18 cellular contexts compared by ENCODE assay signal in genomic region chr7:74030861-74031260, GRCh38. TPM values are rescaled to one million over a fixed set of nuclear protein-coding genes. Genes with fewer than 3 reads are reported as not detected.
DNase-seq lines count a peak whose midpoint lies in the region; TF ChIP-seq lines count a peak whose summit lies in the region.
"Had no signal": no experiment of that assay in that cellular context is flagged by ENCODE, and none has a peak within 500 bp of the region (broad histone marks: within the 10 kb centered on the region; RNA-seq: fewer than 3 reads in every experiment).

No MANE protein-coding gene starts in this region.

- H2AK5ac ChIP-seq in neuronal stem cell (ENCODE audit: low read depth, low read length), result peak overlapping the region; percentile 76

- H2BK15ac ChIP-seq in neuronal stem cell (ENCODE audit: low read length), result no peak overlapping the region

- H3K27me3 Mint-ChIP-seq in glutamatergic neuron (ENCODE audit: unreplicated experiment), result peaks cover 9% of the 10 kb centered on the region

- no peaks in the 10 kb centered on the region for H3K27me3 ChIP-seq in adipocyte (replicated peaks; ENCODE audit: control insufficient read depth, insufficient read depth, low read length)
- peaks cover 0 to 61% (median 6%) of the 10 kb centered on the region in 3 experiments for H3K27me3 ChIP-seq in neuronal stem cell (ENCODE audit: control insufficient read depth in 3 of 3, insufficient read depth in 3 of 3, low read depth in 1 of 3, low read length in 3 of 3)
- no peaks in the 10 kb centered on the region for H3K27me3 ChIP-seq in tibial artery

- H3K27ac Mint-ChIP-seq in glutamatergic neuron (ENCODE audit: unreplicated experiment), result no peak overlapping the region
- H3K27ac Mint-ChIP-seq: activated CD4-positive, alpha-beta T cell treated with anti-CD3 and anti-CD28 coated beads, Interleukin-2, amount 10 ng/mL, durations not matched to agents 24 days and 14 days; activated naive CD4-positive, alpha-beta T cell treated with anti-CD3 and anti-CD28 coated beads, Interleukin-2, amount 10 ng/mL, durations not matched to agents 7 days and 5 days had no signal

- H3K36me3 Mint-ChIP-seq in glutamatergic neuron (ENCODE audit: unreplicated experiment), result no peaks in the 10 kb centered on the region
- H3K36me3 Mint-ChIP-seq: activated naive CD4-positive, alpha-beta T cell treated with anti-CD3 and anti-CD28 coated beads, Interleukin-2, amount 10 ng/mL, durations not matched to agents 7 days and 5 days had no signal

- peak overlapping the region; percentile 81 for H3K9ac ChIP-seq in adipocyte (ENCODE audit: low read length)
- no peak overlapping the region for H3K9ac ChIP-seq in neuronal stem cell (ENCODE audit: low read depth, low read length, poor library complexity)

- H3K23ac ChIP-seq in neuronal stem cell (ENCODE audit: low read depth, low read length, poor library complexity), result no peak overlapping the region

- H3K14ac ChIP-seq in neuronal stem cell (ENCODE audit: low read length), result no peak overlapping the region

- intact Hi-C loops in tibial artery (cut with DNase I; ENCODE audit: low total_unique reads), result loop anchor here (10.0 kb wide), 1 partner anchor 286 kb away; no protein-coding TSS in a partner anchor

- H3K36me3 ChIP-seq in adipocyte (ENCODE audit: control insufficient read depth, insufficient read depth, low read length, severe bottlenecking) (peaks cover 12% of the 10 kb centered on the region), neuronal stem cell (replicated peaks in 1 of 2; ENCODE audit: control insufficient read depth in 2 of 2, insufficient read depth in 2 of 2, low read length in 2 of 2) (no peaks in the 10 kb centered on the region), tibial artery (peaks cover 14 to 20% (median 16%) of the 10 kb centered on the region in 3 donors)

- H4K8ac ChIP-seq in neuronal stem cell (ENCODE audit: low read depth, low read length), result no peak overlapping the region

- no peak overlapping the region for H3K4me3 Mint-ChIP-seq in glutamatergic neuron (ENCODE audit: unreplicated experiment)
- H3K4me3 Mint-ChIP-seq: activated CD4-positive, alpha-beta T cell treated with anti-CD3 and anti-CD28 coated beads, Interleukin-2, amount 10 ng/mL, durations not matched to agents 24 days and 14 days; activated naive CD4-positive, alpha-beta T cell treated with anti-CD3 and anti-CD28 coated beads, Interleukin-2, amount 10 ng/mL, durations not matched to agents 7 days and 5 days had no signal

- no peak for DNase-seq in adipocyte (ENCODE audit: low read depth)
- no peak for DNase-seq in fibroblast of the aortic adventitia (ENCODE audit: low read depth)
- no peak for DNase-seq in neuronal stem cell (ENCODE audit: low spot score)
- DNase-seq in tibial artery, result no peak
- no peak for DNase-seq in SIG-M5 (lab: John Stamatoyannopoulos, UW)
- no peak for DNase-seq in RKO (ENCODE audit: low spot score)
- DNase-seq in glutamatergic neuron, result no peak
- DNase-seq in NCI-H524 (lab: John Stamatoyannopoulos, UW), result no peak
- DNase-seq: activated CD4-positive, alpha-beta T cell treated with anti-CD3 and anti-CD28 coated beads, Interleukin-2, amount 10 ng/mL, durations not matched to agents 24 days and 14 days; activated naive CD4-positive, alpha-beta T cell treated with anti-CD3 and anti-CD28 coated beads, Interleukin-2, amount 10 ng/mL, durations not matched to agents 7 days and 5 days; effector CD8-positive, alpha-beta T cell; HCEC 1CT; KG1; NCI-H1092 treated with DMSO at 0.1 percent for 48 hours; NCI-H774; PC-9 had no signal

- no peak overlapping the region for H2BK120ac ChIP-seq in neuronal stem cell (ENCODE audit: low read depth, low read length)

- H3K79me1 ChIP-seq in neuronal stem cell (ENCODE audit: low read depth, low read length), result no peaks in the 10 kb centered on the region

- H3K4me1 Mint-ChIP-seq in glutamatergic neuron (ENCODE audit: low read depth, unreplicated experiment), result peaks cover 45% of the 10 kb centered on the region

- H2BK12ac ChIP-seq in neuronal stem cell (ENCODE audit: low read length), result no peak overlapping the region

- H3K4me2 ChIP-seq in neuronal stem cell (ENCODE audit: insufficient read depth, low read length, poor library complexity, severe bottlenecking), result no peak overlapping the region
- H3K4me2 ChIP-seq: PC-9 had no signal

- H3K4me1 ChIP-seq in adipocyte (ENCODE audit: control insufficient read depth, insufficient read depth, low read length) (peaks cover 76% of the 10 kb centered on the region), neuronal stem cell (ENCODE audit: control insufficient read depth in 2 of 2, insufficient read depth in 1 of 2, low read depth in 1 of 2, low read length in 2 of 2) (peaks cover 26 to 28% of the 10 kb centered on the region in 2 donors), tibial artery (peaks cover 2 to 80% (median 69%) of the 10 kb centered on the region in 4 donors)

- no peak overlapping the region for H2AFZ ChIP-seq in neuronal stem cell (ENCODE audit: low read length)
- H2AFZ ChIP-seq: PC-9 had no signal

- peak overlapping the region; percentile 61 for H3K18ac ChIP-seq in neuronal stem cell (ENCODE audit: low read length)

- H3K27ac ChIP-seq in neuronal stem cell (replicated peaks; ENCODE audit: low read length) (no peak overlapping the region), tibial artery (peak overlapping the region; percentile 98)
- H3K27ac ChIP-seq: PC-9 had no signal

- no peaks in the 10 kb centered on the region for H3K9me3 ChIP-seq in adipocyte (ENCODE audit: control insufficient read depth, low read length)
- no peaks in the 10 kb centered on the region for H3K9me3 ChIP-seq in neuronal stem cell (replicated peaks in 1 of 2; ENCODE audit: control insufficient read depth in 2 of 2, insufficient read depth in 1 of 2, low read depth in 1 of 2, low read length in 2 of 2)
- H3K9me3 ChIP-seq in tibial artery, result no peaks in the 10 kb centered on the region
- H3K9me3 ChIP-seq: mucosa of descending colon had no signal

- H2BK5ac ChIP-seq in neuronal stem cell (ENCODE audit: low read length), result no peak overlapping the region

- no peak overlapping the region for H3K4ac ChIP-seq in neuronal stem cell (ENCODE audit: low read length)

- no peak overlapping the region for H4K91ac ChIP-seq in neuronal stem cell (ENCODE audit: low read depth, low read length, poor library complexity)

- whole genome bisulfite sequencing in neuronal stem cell (ENCODE audit: extremely low coverage in 2 of 2, insufficient read length in 2 of 2, insufficient replicate concordance in 1 of 2), 2 donors, result no CpG with 5 or more reads among the region's 7 CpGs

- H3K9me3 Mint-ChIP-seq in glutamatergic neuron (ENCODE audit: unreplicated experiment), result peaks cover 14% of the 10 kb centered on the region
- H3K9me3 Mint-ChIP-seq: activated CD4-positive, alpha-beta T cell treated with anti-CD3 and anti-CD28 coated beads, Interleukin-2, amount 10 ng/mL, durations not matched to agents 24 days and 14 days; activated naive CD4-positive, alpha-beta T cell treated with anti-CD3 and anti-CD28 coated beads, Interleukin-2, amount 10 ng/mL, durations not matched to agents 7 days and 5 days had no signal

- H3K4me3 ChIP-seq in adipocyte (ENCODE audit: low read length) (peak overlapping the region; percentile 84), fibroblast of the aortic adventitia (ENCODE audit: low read depth, low read length) (peak overlapping the region; percentile 40), neuronal stem cell (ENCODE audit: low read length in 2 of 2) (no peak overlapping the region), tibial artery (peak overlapping the region; percentile 80 to 93)
- H3K4me3 ChIP-seq: mucosa of descending colon, PC-9 had no signal

- TF ChIP-seq CTCF in fibroblast of the aortic adventitia (IDR thresholded peaks at IDR 0.05; ENCODE audit: insufficient read depth, low read length) (no peak), tibial artery (IDR thresholded peaks at IDR 0.05) (no peak), glutamatergic neuron (IDR thresholded peaks at IDR 0.05; ENCODE audit: partially characterized antibody, unreplicated experiment) (no peak)

RNA-seq across cellular contexts. Expression of gene ELN, which starts 2.9 kb away (rescaled TPM):
- 22.3 and 101 TPM in 2 replicates for total RNA-seq in fibroblast of the aortic adventitia (ENCODE audit: low replicate concordance)
- polyA plus RNA-seq in neuronal stem cell (2013, experiment 1 of 2), result 2.9 TPM
- polyA plus RNA-seq in neuronal stem cell (2013, experiment 2 of 2), result 3.1 TPM
- total RNA-seq in glutamatergic neuron (ENCODE audit: unreplicated experiment), result 3.7 TPM
- total RNA-seq: activated CD4-positive, alpha-beta T cell treated with anti-CD3 and anti-CD28 coated beads, Interleukin-2, amount 10 ng/mL, durations not matched to agents 24 days and 14 days; kidney epithelial cell had no signal

RNA-seq across cellular contexts. Expression of gene LIMK1, which starts 52.7 kb away (rescaled TPM):
- total RNA-seq in fibroblast of the aortic adventitia (ENCODE audit: low replicate concordance) (30.3 and 48.3 TPM in 2 replicates), glutamatergic neuron (ENCODE audit: unreplicated experiment) (178 TPM)
- 62.3 TPM for polyA plus RNA-seq in neuronal stem cell (2013, experiment 1 of 2)
- 60.7 TPM for polyA plus RNA-seq in neuronal stem cell (2013, experiment 2 of 2)

Comparison
In these comparisons a context has a peak if more than half of its experiments do, and no peak if none do; other contexts are left out.
1. H3K4me3 ChIP-seq: peak in adipocyte (single experiment), fibroblast of the aortic adventitia (single experiment) and tibial artery (2 of 2); none in neuronal stem cell (0 of 2).